In the genomic region with DNA sequence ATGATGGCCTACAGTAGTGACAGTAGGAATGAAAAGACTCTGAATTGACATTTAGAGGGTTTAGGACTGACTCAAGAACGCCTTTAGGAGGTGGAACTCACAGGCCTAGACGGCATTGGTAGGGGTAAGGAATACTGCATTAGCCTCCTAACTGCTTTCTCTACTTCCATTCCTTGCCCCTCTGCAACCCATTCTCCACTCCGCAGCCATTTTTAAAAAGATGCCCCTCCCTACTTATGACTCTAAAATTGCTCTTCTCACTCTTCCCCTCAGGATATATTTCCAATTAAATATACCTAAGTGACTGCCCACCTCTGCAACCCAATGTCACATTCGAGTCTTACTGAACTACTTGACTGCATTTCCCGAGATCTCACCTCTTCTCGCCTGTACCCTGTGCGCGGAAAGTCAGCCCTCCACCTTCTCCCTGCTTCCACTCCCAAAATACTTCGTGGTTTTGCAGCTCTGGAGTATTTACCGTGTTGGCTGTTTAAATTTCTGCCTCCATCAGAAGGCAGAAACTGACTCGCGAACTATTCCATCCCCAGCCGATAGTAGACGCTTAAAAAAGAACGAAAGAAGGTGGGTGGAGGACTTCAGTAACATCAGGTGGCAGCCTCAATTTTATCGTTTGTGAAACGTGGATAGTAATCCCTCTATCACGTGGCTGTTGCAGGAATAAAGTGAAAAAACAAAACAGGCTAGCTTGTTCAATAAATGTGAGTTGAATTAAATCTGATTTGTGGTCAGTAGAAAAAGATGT, we compare ENCODE assay signal across 1 cellular context.
TF ChIP-seq lines count a peak whose summit lies in the region.

No MANE protein-coding gene starts in this region.

TF ChIP-seq in HEK293, 187 proteins besides CTCF, POLR2A, EP300 and RAD21 (continued from another document):
- TF ChIP-seq, protein P1, sequence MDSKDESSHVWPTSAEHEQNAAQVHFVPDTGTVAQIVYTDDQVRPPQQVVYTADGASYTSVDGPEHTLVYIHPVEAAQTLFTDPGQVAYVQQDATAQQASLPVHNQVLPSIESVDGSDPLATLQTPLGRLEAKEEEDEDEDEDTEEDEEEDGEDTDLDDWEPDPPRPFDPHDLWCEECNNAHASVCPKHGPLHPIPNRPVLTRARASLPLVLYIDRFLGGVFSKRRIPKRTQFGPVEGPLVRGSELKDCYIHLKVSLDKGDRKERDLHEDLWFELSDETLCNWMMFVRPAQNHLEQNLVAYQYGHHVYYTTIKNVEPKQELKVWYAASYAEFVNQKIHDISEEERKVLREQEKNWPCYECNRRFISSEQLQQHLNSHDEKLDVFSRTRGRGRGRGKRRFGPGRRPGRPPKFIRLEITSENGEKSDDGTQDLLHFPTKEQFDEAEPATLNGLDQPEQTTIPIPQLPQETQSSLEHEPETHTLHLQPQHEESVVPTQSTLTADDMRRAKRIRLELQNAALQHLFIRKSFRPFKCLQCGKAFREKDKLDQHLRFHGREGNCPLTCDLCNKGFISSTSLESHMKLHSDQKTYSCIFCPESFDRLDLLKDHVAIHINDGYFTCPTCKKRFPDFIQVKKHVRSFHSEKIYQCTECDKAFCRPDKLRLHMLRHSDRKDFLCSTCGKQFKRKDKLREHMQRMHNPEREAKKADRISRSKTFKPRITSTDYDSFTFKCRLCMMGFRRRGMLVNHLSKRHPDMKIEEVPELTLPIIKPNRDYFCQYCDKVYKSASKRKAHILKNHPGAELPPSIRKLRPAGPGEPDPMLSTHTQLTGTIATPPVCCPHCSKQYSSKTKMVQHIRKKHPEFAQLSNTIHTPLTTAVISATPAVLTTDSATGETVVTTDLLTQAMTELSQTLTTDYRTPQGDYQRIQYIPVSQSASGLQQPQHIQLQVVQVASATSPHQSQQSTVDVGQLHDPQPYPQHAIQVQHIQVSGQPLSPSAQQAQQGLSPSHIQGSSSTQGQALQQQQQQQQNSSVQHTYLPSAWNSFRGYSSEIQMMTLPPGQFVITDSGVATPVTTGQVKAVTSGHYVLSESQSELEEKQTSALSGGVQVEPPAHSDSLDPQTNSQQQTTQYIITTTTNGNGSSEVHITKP (tag by site-specific recombination; IDR thresholded peaks at IDR 0.05): peak; percentile 83
- TF ChIP-seq, protein P2, sequence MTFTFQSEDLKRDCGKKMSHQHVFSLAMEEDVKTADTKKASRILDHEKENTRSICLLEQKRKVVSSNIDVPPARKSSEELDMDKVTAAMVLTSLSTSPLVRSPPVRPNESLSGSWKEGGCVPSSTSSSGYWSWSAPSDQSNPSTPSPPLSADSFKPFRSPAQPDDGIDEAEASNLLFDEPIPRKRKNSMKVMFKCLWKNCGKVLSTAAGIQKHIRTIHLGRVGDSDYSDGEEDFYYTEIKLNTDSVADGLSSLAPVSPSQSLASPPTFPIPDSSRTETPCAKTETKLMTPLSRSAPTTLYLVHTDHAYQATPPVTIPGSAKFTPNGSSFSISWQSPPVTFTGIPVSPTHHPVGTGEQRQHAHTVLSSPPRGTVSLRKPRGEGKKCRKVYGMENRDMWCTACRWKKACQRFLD (tag by site-specific recombination; IDR thresholded peaks at IDR 0.05): no peak
- peak; percentile 74 for TF ChIP-seq ZNF366 (tag by site-specific recombination; conservative IDR thresholded peaks at IDR 0.05)
- TF ChIP-seq, protein P3, sequence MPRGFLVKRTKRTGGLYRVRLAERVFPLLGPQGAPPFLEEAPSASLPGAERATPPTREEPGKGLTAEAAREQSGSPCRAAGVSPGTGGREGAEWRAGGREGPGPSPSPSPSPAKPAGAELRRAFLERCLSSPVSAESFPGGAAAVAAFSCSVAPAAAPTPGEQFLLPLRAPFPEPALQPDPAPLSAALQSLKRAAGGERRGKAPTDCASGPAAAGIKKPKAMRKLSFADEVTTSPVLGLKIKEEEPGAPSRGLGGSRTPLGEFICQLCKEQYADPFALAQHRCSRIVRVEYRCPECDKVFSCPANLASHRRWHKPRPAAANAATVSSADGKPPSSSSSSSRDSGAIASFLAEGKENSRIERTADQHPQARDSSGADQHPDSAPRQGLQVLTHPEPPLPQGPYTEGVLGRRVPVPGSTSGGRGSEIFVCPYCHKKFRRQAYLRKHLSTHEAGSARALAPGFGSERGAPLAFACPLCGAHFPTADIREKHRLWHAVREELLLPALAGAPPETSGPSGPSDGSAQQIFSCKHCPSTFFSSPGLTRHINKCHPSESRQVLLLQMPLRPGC (tag by site-specific recombination; IDR thresholded peaks at IDR 0.05): no peak
- TF ChIP-seq SCRT2 (tag by site-specific recombination; IDR thresholded peaks at IDR 0.05): peak; percentile 41; the same call in 1 of the 2 replicates
- TF ChIP-seq, protein P4, sequence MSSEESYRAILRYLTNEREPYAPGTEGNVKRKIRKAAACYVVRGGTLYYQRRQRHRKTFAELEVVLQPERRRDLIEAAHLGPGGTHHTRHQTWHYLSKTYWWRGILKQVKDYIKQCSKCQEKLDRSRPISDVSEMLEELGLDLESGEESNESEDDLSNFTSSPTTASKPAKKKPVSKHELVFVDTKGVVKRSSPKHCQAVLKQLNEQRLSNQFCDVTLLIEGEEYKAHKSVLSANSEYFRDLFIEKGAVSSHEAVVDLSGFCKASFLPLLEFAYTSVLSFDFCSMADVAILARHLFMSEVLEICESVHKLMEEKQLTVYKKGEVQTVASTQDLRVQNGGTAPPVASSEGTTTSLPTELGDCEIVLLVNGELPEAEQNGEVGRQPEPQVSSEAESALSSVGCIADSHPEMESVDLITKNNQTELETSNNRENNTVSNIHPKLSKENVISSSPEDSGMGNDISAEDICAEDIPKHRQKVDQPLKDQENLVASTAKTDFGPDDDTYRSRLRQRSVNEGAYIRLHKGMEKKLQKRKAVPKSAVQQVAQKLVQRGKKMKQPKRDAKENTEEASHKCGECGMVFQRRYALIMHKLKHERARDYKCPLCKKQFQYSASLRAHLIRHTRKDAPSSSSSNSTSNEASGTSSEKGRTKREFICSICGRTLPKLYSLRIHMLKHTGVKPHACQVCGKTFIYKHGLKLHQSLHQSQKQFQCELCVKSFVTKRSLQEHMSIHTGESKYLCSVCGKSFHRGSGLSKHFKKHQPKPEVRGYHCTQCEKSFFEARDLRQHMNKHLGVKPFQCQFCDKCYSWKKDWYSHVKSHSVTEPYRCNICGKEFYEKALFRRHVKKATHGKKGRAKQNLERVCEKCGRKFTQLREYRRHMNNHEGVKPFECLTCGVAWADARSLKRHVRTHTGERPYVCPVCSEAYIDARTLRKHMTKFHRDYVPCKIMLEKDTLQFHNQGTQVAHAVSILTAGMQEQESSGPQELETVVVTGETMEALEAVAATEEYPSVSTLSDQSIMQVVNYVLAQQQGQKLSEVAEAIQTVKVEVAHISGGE (tag by site-specific recombination; conservative IDR thresholded peaks at IDR 0.05; ENCODE audit: low read depth): no peak
- TF ChIP-seq BCL11A (tag by site-specific recombination; IDR thresholded peaks at IDR 0.05; ENCODE audit: low read depth): no peak
- no peak for TF ChIP-seq BCL11B (tag by site-specific recombination; IDR thresholded peaks at IDR 0.05; ENCODE audit: low read depth)
- TF ChIP-seq, protein P5, sequence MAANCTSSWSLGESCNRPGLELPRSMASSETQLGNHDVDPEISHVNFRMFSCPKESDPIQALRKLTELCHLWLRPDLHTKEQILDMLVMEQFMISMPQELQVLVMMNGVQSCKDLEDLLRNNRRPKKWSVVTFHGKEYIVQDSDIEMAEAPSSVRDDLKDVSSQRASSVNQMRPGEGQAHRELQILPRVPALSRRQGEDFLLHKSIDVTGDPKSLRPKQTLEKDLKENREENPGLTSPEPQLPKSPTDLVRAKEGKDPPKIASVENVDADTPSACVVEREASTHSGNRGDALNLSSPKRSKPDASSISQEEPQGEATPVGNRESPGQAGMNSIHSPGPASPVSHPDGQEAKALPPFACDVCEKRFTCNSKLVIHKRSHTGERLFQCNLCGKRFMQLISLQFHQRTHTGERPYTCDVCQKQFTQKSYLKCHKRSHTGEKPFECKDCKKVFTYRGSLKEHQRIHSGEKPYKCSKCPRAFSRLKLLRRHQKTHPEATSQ (tag by site-specific recombination; IDR thresholded peaks at IDR 0.05): no peak
- no peak for TF ChIP-seq ZBTB1 (tag by site-specific recombination; IDR thresholded peaks at IDR 0.05)
- no peak for TF ChIP-seq SCRT1 (tag by site-specific recombination; IDR thresholded peaks at IDR 0.05; ENCODE audit: borderline replicate concordance)
- TF ChIP-seq ZNF266 (tag by site-specific recombination; IDR thresholded peaks at IDR 0.05; ENCODE audit: low read depth): no peak
- TF ChIP-seq ZNF571 (tag by site-specific recombination; IDR thresholded peaks at IDR 0.05): no peak
- no peak for TF ChIP-seq ZNF280D (tag by site-specific recombination; IDR thresholded peaks at IDR 0.05)
- TF ChIP-seq ZNF677 (tag by site-specific recombination; IDR thresholded peaks at IDR 0.05): no peak
- TF ChIP-seq ZNF10 (tag by site-specific recombination; IDR thresholded peaks at IDR 0.05): no peak
- TF ChIP-seq GLIS1 (tag by site-specific recombination; IDR thresholded peaks at IDR 0.05): no peak
- peak; percentile 80 for TF ChIP-seq ZNF335 (tag by site-specific recombination; conservative IDR thresholded peaks at IDR 0.05)
- no peak for TF ChIP-seq RBAK (tag by site-specific recombination; IDR thresholded peaks at IDR 0.05)
- TF ChIP-seq ZNF624 (tag by site-specific recombination; IDR thresholded peaks at IDR 0.05): no peak
- TF ChIP-seq, protein P6, sequence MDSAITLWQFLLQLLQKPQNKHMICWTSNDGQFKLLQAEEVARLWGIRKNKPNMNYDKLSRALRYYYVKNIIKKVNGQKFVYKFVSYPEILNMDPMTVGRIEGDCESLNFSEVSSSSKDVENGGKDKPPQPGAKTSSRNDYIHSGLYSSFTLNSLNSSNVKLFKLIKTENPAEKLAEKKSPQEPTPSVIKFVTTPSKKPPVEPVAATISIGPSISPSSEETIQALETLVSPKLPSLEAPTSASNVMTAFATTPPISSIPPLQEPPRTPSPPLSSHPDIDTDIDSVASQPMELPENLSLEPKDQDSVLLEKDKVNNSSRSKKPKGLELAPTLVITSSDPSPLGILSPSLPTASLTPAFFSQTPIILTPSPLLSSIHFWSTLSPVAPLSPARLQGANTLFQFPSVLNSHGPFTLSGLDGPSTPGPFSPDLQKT (IDR thresholded peaks at IDR 0.05; ENCODE audit: borderline replicate concordance, low read depth, low read length): no peak
- TF ChIP-seq SP2 (tag by site-specific recombination; IDR thresholded peaks at IDR 0.05): no peak
- no peak for TF ChIP-seq ZNF155 (tag by site-specific recombination; IDR thresholded peaks at IDR 0.05)
- TF ChIP-seq ZNF341 (tag by site-specific recombination; IDR thresholded peaks at IDR 0.05; ENCODE audit: low read depth): peak; percentile 36; the same call in 1 of the 2 replicates
- TF ChIP-seq ZNF248 (tag by site-specific recombination; IDR thresholded peaks at IDR 0.05): no peak
- peak; percentile 49 for TF ChIP-seq PRDM1 (tag by site-specific recombination; IDR thresholded peaks at IDR 0.05)
- no peak for TF ChIP-seq YY2 (tag by site-specific recombination; IDR thresholded peaks at IDR 0.05)
- TF ChIP-seq PBX3 (CRISPR knock-in tag; IDR thresholded peaks at IDR 0.05): no peak
